12 cellular contexts compared by ENCODE assay signal in genomic region chr3:98784666-98785600, GRCh38. TPM values are rescaled to one million over a fixed set of nuclear protein-coding genes. Genes with fewer than 3 reads are reported as not detected.
DNase-seq lines count a peak whose midpoint lies in the region; ATAC-seq, FAIRE-seq and TF ChIP-seq lines count a peak whose summit lies in the region.
"Had no signal": no experiment of that assay in that cellular context is flagged by ENCODE, and none has a peak within 500 bp of the region (broad histone marks: within the 10 kb centered on the region; RNA-seq: fewer than 3 reads in every experiment).

No MANE protein-coding gene starts in this region.

- no peaks in the 10 kb centered on the region for H3K27me3 ChIP-seq in fibroblast of lung (ENCODE audit: control insufficient read depth, insufficient read depth, low read length)

- H3K4me3 Mint-ChIP-seq in progenitor cell of endocrine pancreas (ENCODE audit: low read depth), result no peak overlapping the region

- peak overlapping the region; percentile 63 for H3K27ac Mint-ChIP-seq in progenitor cell of endocrine pancreas

- peaks cover 16% of the 10 kb centered on the region for H3K4me1 ChIP-seq in fibroblast of lung (ENCODE audit: control insufficient read depth, extremely low read depth, insufficient read depth, low read length)

- DNase-seq in EH (ENCODE audit: low read depth) (peak; percentile 86), RCC 7860 (ENCODE audit: low spot score) (peak; percentile 75), fibroblast of lung (ENCODE audit: low read depth in 2 of 2) (peak; percentile 88 to 97), progenitor cell of endocrine pancreas (ENCODE audit: low spot score, unreplicated experiment) (no peak), DMS53 treated with DMSO at 0.1 percent for 48 hours (lab: John Stamatoyannopoulos, UW; ENCODE audit: unreplicated experiment) (no peak), NCI-H526 (lab: John Stamatoyannopoulos, UW) (no peak)
- DNase-seq: DMS 273 treated with DMSO at 0.1 percent for 48 hours; effector memory CD4-positive, alpha-beta T cell; midbrain; NCI-H146 had no signal

- H3K4me3 ChIP-seq in fibroblast of lung (replicated peaks in 1 of 4; ENCODE audit: control extremely low read depth in 1 of 4, insufficient read depth in 1 of 4, low read depth in 3 of 4, low read length in 4 of 4), result no peak overlapping the region

- H4K20me1 ChIP-seq in fibroblast of lung (ENCODE audit: control insufficient read depth, extremely low read depth, insufficient read depth, low read length), result no peaks in the 10 kb centered on the region

- H3K27ac ChIP-seq in fibroblast of lung (ENCODE audit: insufficient read depth, low read length), result no peak overlapping the region

- no peak for ATAC-seq in HG03460 (IDR thresholded peaks at IDR 0.05; ENCODE audit: unreplicated experiment)
- no peak for ATAC-seq in HG02623 (IDR thresholded peaks at IDR 0.05; ENCODE audit: unreplicated experiment)

- H3K4me2 ChIP-seq in fibroblast of lung (ENCODE audit: extremely low read depth, insufficient read depth, low read length), result no peak overlapping the region

- H3K79me2 ChIP-seq in fibroblast of lung (ENCODE audit: control insufficient read depth, insufficient read depth, low read length), result no peaks in the 10 kb centered on the region

- FAIRE-seq in RCC 7860 (lab: Jason Lieb, UNC), result peak; percentile 86

- no peaks in the 10 kb centered on the region for H3K36me3 ChIP-seq in fibroblast of lung (ENCODE audit: control insufficient read depth, insufficient read depth, low read length)

- TF ChIP-seq CTCF in fibroblast of lung (conservative IDR thresholded peaks at IDR 0.05 in 1 of 2, IDR thresholded peaks at IDR 0.05 in 1 of 2; ENCODE audit: low read depth in 1 of 2, low read length in 2 of 2), result no peak
- TF ChIP-seq CTCF in progenitor cell of endocrine pancreas (IDR thresholded peaks at IDR 0.05; ENCODE audit: unreplicated experiment), result no peak

- H3K27me3 Mint-ChIP-seq in progenitor cell of endocrine pancreas, result no peaks in the 10 kb centered on the region

- peaks cover 31% of the 10 kb centered on the region for H3K36me3 Mint-ChIP-seq in progenitor cell of endocrine pancreas (ENCODE audit: insufficient read depth)

- H3K4me1 Mint-ChIP-seq in progenitor cell of endocrine pancreas (ENCODE audit: low read depth), result peaks cover 19% of the 10 kb centered on the region

- H3K9me3 Mint-ChIP-seq in progenitor cell of endocrine pancreas (ENCODE audit: low read depth), result no peaks in the 10 kb centered on the region

- no peak overlapping the region for H3K9ac ChIP-seq in fibroblast of lung (ENCODE audit: insufficient read depth, low read length)

- no peaks in the 10 kb centered on the region for H3K9me3 ChIP-seq in fibroblast of lung (ENCODE audit: control insufficient read depth, insufficient read depth, low read depth, low read length)

- no peak overlapping the region for H2AFZ ChIP-seq in fibroblast of lung (ENCODE audit: low read length)

RNA-seq across cellular contexts. Expression of gene ST3GAL6, which starts 21.8 kb away (rescaled TPM):
- total RNA-seq in fibroblast of lung, result 2.6 and 4.1 TPM in 2 replicates
- 1.7 TPM in 2 replicates for polyA plus RNA-seq in fibroblast of lung
- polyA plus RNA-seq in fibroblast of lung (2012), result 0.48 and 1.1 TPM in 2 replicates
- not detected in 2 replicates for polyA minus RNA-seq in fibroblast of lung (ENCODE audit: low replicate concordance)
- total RNA-seq in progenitor cell of endocrine pancreas, result 46.8 and 49.2 TPM in 2 replicates

Comparison
In these comparisons a context has a peak if more than half of its experiments do, and no peak if none do; other contexts are left out.
1. DNase-seq: peak in EH (single experiment), RCC 7860 (single experiment) and fibroblast of lung (2 of 2); none in progenitor cell of endocrine pancreas (single experiment), DMS53 treated with DMSO at 0.1 percent for 48 hours (single experiment) and NCI-H526 (0 of 2).